ENCODE assay signal across 8 cellular contexts in genomic region chr14:100067971-100068959, GRCh38. TPM values are rescaled to one million over a fixed set of nuclear protein-coding genes. Genes with fewer than 3 reads are reported as not detected.
DNase-seq lines count a peak whose midpoint lies in the region; ATAC-seq and TF ChIP-seq lines count a peak whose summit lies in the region.

No MANE protein-coding gene starts in this region.

- H3K9me3 Mint-ChIP-seq in activated T-cell treated with anti-CD3 and anti-CD28 coated beads, Interleukin-2, amount 50 U/mL, for 24 hours, result no peaks in the 10 kb centered on the region
- no peaks in the 10 kb centered on the region for H3K9me3 Mint-ChIP-seq in GM23338

- H3K36me3 Mint-ChIP-seq in activated T-cell treated with anti-CD3 and anti-CD28 coated beads, Interleukin-2, amount 50 U/mL, for 24 hours (ENCODE audit: low read depth), result peaks cover 57% of the 10 kb centered on the region
- H3K36me3 Mint-ChIP-seq in GM23338 (ENCODE audit: low read depth), result no peaks in the 10 kb centered on the region; the same call in 2 of the 3 replicates

- peak overlapping the region; percentile 98 for H3K27ac Mint-ChIP-seq in activated T-cell treated with anti-CD3 and anti-CD28 coated beads, Interleukin-2, amount 50 U/mL, for 24 hours
- no peak overlapping the region for H3K27ac Mint-ChIP-seq in GM23338

- no peaks in the 10 kb centered on the region for H3F3A ChIP-seq in GM23338 (replicated peaks; ENCODE audit: low read depth)

- no peaks in the 10 kb centered on the region for H3K9me2 ChIP-seq in GM23338 (ENCODE audit: insufficient read depth)

- peaks cover 94% of the 10 kb centered on the region for H3K4me1 Mint-ChIP-seq in activated T-cell treated with anti-CD3 and anti-CD28 coated beads, Interleukin-2, amount 50 U/mL, for 24 hours (ENCODE audit: low read depth)
- peaks cover 15% of the 10 kb centered on the region for H3K4me1 Mint-ChIP-seq in GM23338

- no peaks in the 10 kb centered on the region for H3K36me3 ChIP-seq in GM23338 (ENCODE audit: insufficient read depth)

- H3K27me3 ChIP-seq in GM23338 (ENCODE audit: insufficient read depth), result no peaks in the 10 kb centered on the region

- H3K79me2 ChIP-seq in GM23338 (replicated peaks; ENCODE audit: insufficient read depth), result no peaks in the 10 kb centered on the region

- intact Hi-C loops in head of caudate nucleus (cut with DNase I), result no loop called here

- TF ChIP-seq CTCF in GM10266 (IDR thresholded peaks at IDR 0.05; ENCODE audit: control insufficient read depth, insufficient read depth, low read depth, missing control alignments), result no peak
- TF ChIP-seq CTCF in GM23338 (conservative IDR thresholded peaks at IDR 0.05; ENCODE audit: low read depth in 2 of 2), result no peak

- no peak overlapping the region for H3K27ac ChIP-seq in GM23338 (ENCODE audit: low read depth)

- H2AFZ ChIP-seq in GM23338, result no peak overlapping the region

- ATAC-seq in HG02623 (IDR thresholded peaks at IDR 0.05; ENCODE audit: unreplicated experiment) (peak; percentile 28), GM23338 (no peak)

- no peak overlapping the region for H3K4me3 ChIP-seq in GM23338

- DNase-seq in GM10266 (ENCODE audit: extremely low spot score) (peak; percentile 30), NOMO-1 treated with DMSO at 0.1 percent for 48 hours (lab: John Stamatoyannopoulos, UW; ENCODE audit: unreplicated experiment) (peak; percentile 69), head of caudate nucleus (peak; percentile 25 to 90 (median 65)), GM23338 (ENCODE audit: low spot score) (no peak), HCEC 1CT (no peak)
- DNase-seq in activated T-cell treated with anti-CD3 and anti-CD28 coated beads, Interleukin-2, amount 50 U/mL, for 24 hours, result peak; percentile 88
- DNase-seq in stimulated activated CD4-positive, alpha-beta T cell treated with anti-CD3 and anti-CD28 coated beads, Interleukin-15, amount 100 ng/mL, for 24 hours, result peak; percentile 94

- no peaks in the 10 kb centered on the region for H3K27me3 Mint-ChIP-seq in activated T-cell treated with anti-CD3 and anti-CD28 coated beads, Interleukin-2, amount 50 U/mL, for 24 hours
- H3K27me3 Mint-ChIP-seq in GM23338 (ENCODE audit: insufficient read depth, low read depth, poor library complexity), result peaks cover 8% of the 10 kb centered on the region

- peak overlapping the region; percentile 86 for H3K4me3 Mint-ChIP-seq in activated T-cell treated with anti-CD3 and anti-CD28 coated beads, Interleukin-2, amount 50 U/mL, for 24 hours
- H3K4me3 Mint-ChIP-seq in GM23338, result no peak overlapping the region

- H3K4me1 ChIP-seq in GM23338 (ENCODE audit: insufficient read depth), result no peaks in the 10 kb centered on the region

- peaks cover 7% of the 10 kb centered on the region for H4K20me1 ChIP-seq in GM23338 (replicated peaks; ENCODE audit: insufficient read depth)

- no peak overlapping the region for H3K4me2 ChIP-seq in GM23338

TF ChIP-seq in GM23338, 12 proteins besides CTCF, POLR2A, EP300 and RAD21 (continues in another document):
- TF ChIP-seq POLR2AphosphoS5 (IDR thresholded peaks at IDR 0.05; ENCODE audit: low read depth) (no peak), ZNF114 (CRISPR knock-in tag; IDR thresholded peaks at IDR 0.05) (no peak), EZH2phosphoT487 (IDR thresholded peaks at IDR 0.05; ENCODE audit: unreplicated experiment) (no peak), ZNF331 (CRISPR knock-in tag; IDR thresholded peaks at IDR 0.05; ENCODE audit: low read depth) (no peak), CREB1 (CRISPR knock-in tag; IDR thresholded peaks at IDR 0.05; ENCODE audit: low read depth) (no peak), REST (IDR thresholded peaks at IDR 0.05; ENCODE audit: unreplicated experiment) (no peak), NANOG (IDR thresholded peaks at IDR 0.05; ENCODE audit: borderline replicate concordance) (no peak), EZH2 (IDR thresholded peaks at IDR 0.05; ENCODE audit: low read depth, unreplicated experiment) (no peak), ZNF462 (CRISPR knock-in tag; IDR thresholded peaks at IDR 0.05) (no peak), JUNB (IDR thresholded peaks at IDR 0.05; ENCODE audit: unreplicated experiment) (no peak)

RNA-seq across cellular contexts. Expression of gene EVL, which starts 3.0 kb away (rescaled TPM):
- 43.9 and 50.5 TPM in 2 replicates for total RNA-seq in GM23338 (2014; rRNA removed; shearing (Covaris generic))
- polyA plus RNA-seq in GM23338 (2016; fragmentation: Nextera tagmentation; extraction: Ambion mirVana), result 28.2 and 36.7 TPM in 2 replicates

Comparison
In these comparisons a context has a peak if more than half of its experiments do, and no peak if none do; other contexts are left out.
1. DNase-seq: peak in GM10266 (single experiment), NOMO-1 treated with DMSO at 0.1 percent for 48 hours (single experiment), activated T-cell treated with anti-CD3 and anti-CD28 coated beads, Interleukin-2, amount 50 U/mL, for 24 hours (single experiment), head of caudate nucleus (42 of 42) and stimulated activated CD4-positive, alpha-beta T cell treated with anti-CD3 and anti-CD28 coated beads, Interleukin-15, amount 100 ng/mL, for 24 hours (single experiment); none in GM23338 (single experiment) and HCEC 1CT (single experiment).